Comparison of ENCODE assay signal across 14 cellular contexts in genomic region chr16:30882429-30883310, GRCh38. TPM values are rescaled to one million over a fixed set of nuclear protein-coding genes. Genes with fewer than 3 reads are reported as not detected.
A peak's percentile ranks its signal among the peaks of the same experiment; 100 is the strongest.
DNase-seq lines count a peak whose midpoint lies in the region; ATAC-seq and FAIRE-seq lines count a peak whose summit lies in the region.
"Had no signal": no experiment of that assay in that cellular context is flagged by ENCODE, and none has a peak within 500 bp of the region (broad histone marks: within the 10 kb centered on the region; RNA-seq: fewer than 3 reads in every experiment).

No MANE protein-coding gene starts in this region.

- H3K4me2 ChIP-seq in mesendoderm (ENCODE audit: low read length): no peak overlapping the region

- H3K27me3 Mint-ChIP-seq in activated CD8-positive, alpha-beta memory T cell treated with anti-CD3 and anti-CD28 coated beads, Interleukin-2, amount 10 ng/mL, durations not matched to agents 7 days and 5 days: no peaks in the 10 kb centered on the region
- H3K27me3 Mint-ChIP-seq in central memory CD8-positive, alpha-beta T cell: no peaks in the 10 kb centered on the region

- no peak for FAIRE-seq in small intestine (lab: Jason Lieb, UNC)
- FAIRE-seq: keratinocyte, urothelium cell line had no signal

- H3K36me3 Mint-ChIP-seq in activated CD8-positive, alpha-beta memory T cell treated with anti-CD3 and anti-CD28 coated beads, Interleukin-2, amount 10 ng/mL, durations not matched to agents 7 days and 5 days: peaks cover 15% of the 10 kb centered on the region
- H3K36me3 Mint-ChIP-seq in central memory CD8-positive, alpha-beta T cell (ENCODE audit: insufficient read depth): peaks cover 31% of the 10 kb centered on the region

- H3K36me3 ChIP-seq in small intestine (ENCODE audit: control insufficient read depth in 2 of 2, insufficient read depth in 2 of 2, low read length in 2 of 2) (no peaks in the 10 kb centered on the region), mesendoderm (ENCODE audit: control insufficient read depth, insufficient read depth, low read length) (peaks cover 3% of the 10 kb centered on the region)

- 60 to 66% (median 62%) methylated on average over 4 of the region's 4 CpGs for WGBS in small intestine, 3 donors
- WGBS in mesendoderm (ENCODE audit: extremely low coverage, insufficient coverage, low lambda C conversion rate): no CpG with 5 or more reads among the region's 4 CpGs

- peaks cover 39% of the 10 kb centered on the region for H3K4me1 Mint-ChIP-seq in activated CD8-positive, alpha-beta memory T cell treated with anti-CD3 and anti-CD28 coated beads, Interleukin-2, amount 10 ng/mL, durations not matched to agents 7 days and 5 days
- peaks cover 24% of the 10 kb centered on the region for H3K4me1 Mint-ChIP-seq in central memory CD8-positive, alpha-beta T cell

- no peaks in the 10 kb centered on the region for H3K79me2 ChIP-seq in mesendoderm (ENCODE audit: control insufficient read depth, insufficient read depth, low read length)

- H3K9me3 Mint-ChIP-seq in activated CD8-positive, alpha-beta memory T cell treated with anti-CD3 and anti-CD28 coated beads, Interleukin-2, amount 10 ng/mL, durations not matched to agents 7 days and 5 days (ENCODE audit: low read depth): no peaks in the 10 kb centered on the region
- no peaks in the 10 kb centered on the region for H3K9me3 Mint-ChIP-seq in central memory CD8-positive, alpha-beta T cell

- no peak overlapping the region for H3K9ac ChIP-seq in mesendoderm (ENCODE audit: low read length)

- H3K4me3 ChIP-seq in small intestine (ENCODE audit: low read depth in 1 of 2, low read length in 2 of 2): no peak overlapping the region
- H3K4me3 ChIP-seq in mesendoderm (ENCODE audit: low read length): no peak overlapping the region
- H3K4me3 ChIP-seq: spleen had no signal

- no peak overlapping the region for H2BK120ac ChIP-seq in mesendoderm (ENCODE audit: low read depth, low read length)

- no peak overlapping the region for H3K4me3 Mint-ChIP-seq in activated CD8-positive, alpha-beta memory T cell treated with anti-CD3 and anti-CD28 coated beads, Interleukin-2, amount 10 ng/mL, durations not matched to agents 7 days and 5 days
- H3K4me3 Mint-ChIP-seq in central memory CD8-positive, alpha-beta T cell: no peak overlapping the region

- H3K27me3 ChIP-seq in small intestine (ENCODE audit: control insufficient read depth in 2 of 2, insufficient read depth in 2 of 2, low read length in 2 of 2) (no peaks in the 10 kb centered on the region), mesendoderm (ENCODE audit: insufficient read depth, low read length, poor library complexity) (no peaks in the 10 kb centered on the region)
- H3K27me3 ChIP-seq: spleen had no signal

- H3K27ac Mint-ChIP-seq in activated CD8-positive, alpha-beta memory T cell treated with anti-CD3 and anti-CD28 coated beads, Interleukin-2, amount 10 ng/mL, durations not matched to agents 7 days and 5 days: peak overlapping the region; percentile 79
- peak overlapping the region; percentile 79 for H3K27ac Mint-ChIP-seq in central memory CD8-positive, alpha-beta T cell (ENCODE audit: low read depth)

- no peak overlapping the region for H2AK5ac ChIP-seq in mesendoderm (ENCODE audit: low read length)

- no peak overlapping the region for H2BK15ac ChIP-seq in mesendoderm (replicated peaks; ENCODE audit: low read depth)

- DNase-seq in activated CD8-positive, alpha-beta memory T cell treated with anti-CD3 and anti-CD28 coated beads, Interleukin-2, amount 10 ng/mL, durations not matched to agents 7 days and 5 days: peak; percentile 43
- no peak for DNase-seq in activated CD8-positive, alpha-beta memory T cell treated with anti-CD3 and anti-CD28 coated beads, Interleukin-2, amount 50 U/mL, for 48 hours
- peak; percentile 25 for DNase-seq in NCI-H69 (lab: John Stamatoyannopoulos, UW)
- no peak for DNase-seq in central memory CD8-positive, alpha-beta T cell (ENCODE audit: low spot score in 2 of 2)
- DNase-seq in small intestine: peak; percentile 45
- DNase-seq in mesendoderm: no peak
- DNase-seq in H4 (ENCODE audit: low spot score): no peak
- DNase-seq in NCI-H2029 (lab: John Stamatoyannopoulos, UW): no peak
- DNase-seq: ACHN; activated CD4-positive, CD25-positive, alpha-beta regulatory T cell treated with anti-CD3 and anti-CD28 coated beads, Interleukin-2, amount 50 U/mL, for 72 hours; MM.1S; spleen had no signal

- CTCF ChIA-PET in activated CD8-positive, alpha-beta memory T cell treated with anti-CD3 and anti-CD28 coated beads, Interleukin-2, amount 10 ng/mL, durations not matched to agents 7 days and 5 days (lab: Charles Lee): interaction anchor here (5.8 kb wide), 1 partner anchor 19 kb away, joined by 21 read pairs; no protein-coding TSS in a partner anchor

- no peak overlapping the region for H4K5ac ChIP-seq in mesendoderm (ENCODE audit: low read length)

- no peak overlapping the region for H3K56ac ChIP-seq in mesendoderm (ENCODE audit: low read length)

- no peaks in the 10 kb centered on the region for H3K9me3 ChIP-seq in small intestine (ENCODE audit: control insufficient read depth, low read depth)
- H3K9me3 ChIP-seq: spleen had no signal

- no peak overlapping the region for H2BK5ac ChIP-seq in mesendoderm (ENCODE audit: low read length)

- H3K79me1 ChIP-seq in mesendoderm (ENCODE audit: low read length): no peaks in the 10 kb centered on the region

- peak overlapping the region in 1 of 2 donors; percentile 28 for H3K27ac ChIP-seq in small intestine (ENCODE audit: low read depth in 1 of 2, low read length in 1 of 2)
- H3K27ac ChIP-seq in mesendoderm (ENCODE audit: low read depth, low read length): no peak overlapping the region

- H3K4ac ChIP-seq in mesendoderm (ENCODE audit: low read depth, low read length): no peak overlapping the region

- no peak overlapping the region for H4K8ac ChIP-seq in mesendoderm (ENCODE audit: low read depth, low read length)

- H3K18ac ChIP-seq in mesendoderm (ENCODE audit: low read length): no peak overlapping the region

- H3K4me1 ChIP-seq in small intestine (ENCODE audit: control insufficient read depth in 2 of 2, insufficient read depth in 1 of 2, low read depth in 1 of 2, low read length in 1 of 2) (peaks cover 0 to 2% of the 10 kb centered on the region in 2 donors), mesendoderm (ENCODE audit: control insufficient read depth, low read depth, low read length) (no peaks in the 10 kb centered on the region)

- no peak overlapping the region for H3K23ac ChIP-seq in mesendoderm (ENCODE audit: low read length)

- ATAC-seq in activated CD8-positive, alpha-beta memory T cell treated with anti-CD3 and anti-CD28 coated beads, Interleukin-2, amount 10 ng/mL, durations not matched to agents 7 days and 5 days: peak; percentile 65
- no peak for ATAC-seq in central memory CD8-positive, alpha-beta T cell (replicated peaks; ENCODE audit: extremely low read depth, poor library complexity, severe bottlenecking)

RNA-seq across cellular contexts. Expression of gene BCL7C, which starts 11.2 kb away (rescaled TPM):
- total RNA-seq in activated CD8-positive, alpha-beta memory T cell treated with anti-CD3 and anti-CD28 coated beads, Interleukin-2, amount 10 ng/mL, durations not matched to agents 7 days and 5 days: 10 to 100 TPM; 25.6 to 26.8 TPM
- polyA plus RNA-seq in small intestine: 10 to 100 TPM; 27.7 to 33.2 (median 33.2) TPM
- 24.5 TPM for polyA plus RNA-seq in mesendoderm (2013, experiment 1 of 2)
- polyA plus RNA-seq in mesendoderm (2013, experiment 2 of 2): 23.1 TPM
- 22.7 and 25.9 TPM in 2 replicates for total RNA-seq in H4 (2014; rRNA removed; shearing (Covaris generic))

RNA-seq across cellular contexts. Expression of gene CTF1, which starts 13.7 kb away (rescaled TPM):
- total RNA-seq in activated CD8-positive, alpha-beta memory T cell treated with anti-CD3 and anti-CD28 coated beads, Interleukin-2, amount 10 ng/mL, durations not matched to agents 7 days and 5 days: under 1 TPM; 0.35 to 0.47 TPM
- 1 to 10 TPM in 1 of 3 donors, not detected in 2; 1.1 TPM for polyA plus RNA-seq in small intestine
- 1.7 TPM for polyA plus RNA-seq in mesendoderm (2013, experiment 1 of 2)
- polyA plus RNA-seq in mesendoderm (2013, experiment 2 of 2): 1.6 TPM
- not detected in 2 replicates for total RNA-seq in H4 (2014; rRNA removed; shearing (Covaris generic))

RNA-seq across cellular contexts. Expression of gene FBXL19, which starts 40.7 kb away (rescaled TPM):
- total RNA-seq in activated CD8-positive, alpha-beta memory T cell treated with anti-CD3 and anti-CD28 coated beads, Interleukin-2, amount 10 ng/mL, durations not matched to agents 7 days and 5 days: 10 to 100 TPM; 26.1 to 29.2 TPM
- 10 to 100 TPM in 1 of 3 donors, 1 to 10 TPM in 2; 8.7 to 26.3 (median 9.7) TPM for polyA plus RNA-seq in small intestine
- 46.9 TPM for polyA plus RNA-seq in mesendoderm (2013, experiment 1 of 2)
- polyA plus RNA-seq in mesendoderm (2013, experiment 2 of 2): 47.5 TPM
- 5.0 and 13.8 TPM in 2 replicates for total RNA-seq in H4 (2014; rRNA removed; shearing (Covaris generic))

Comparison
In these comparisons a context has a peak if more than half of its experiments do, and no peak if none do; other contexts are left out.
1. DNase-seq: peak in activated CD8-positive, alpha-beta memory T cell treated with anti-CD3 and anti-CD28 coated beads, Interleukin-2, amount 10 ng/mL, durations not matched to agents 7 days and 5 days (single experiment), NCI-H69 (single experiment) and small intestine (single experiment); none in activated CD8-positive, alpha-beta memory T cell treated with anti-CD3 and anti-CD28 coated beads, Interleukin-2, amount 50 U/mL, for 48 hours (single experiment), central memory CD8-positive, alpha-beta T cell (0 of 2), mesendoderm (single experiment), H4 (single experiment) and NCI-H2029 (single experiment).